ENCODE assay signal across 12 cellular contexts in genomic region chr15:52143862-52144261, GRCh38. TPM values are rescaled to one million over a fixed set of nuclear protein-coding genes. Genes with fewer than 3 reads are reported as not detected.
DNase-seq lines count a peak whose midpoint lies in the region; ATAC-seq, FAIRE-seq and TF ChIP-seq lines count a peak whose summit lies in the region.
"Had no signal": no experiment of that assay in that cellular context is flagged by ENCODE, and none has a peak within 500 bp of the region (broad histone marks: within the 10 kb centered on the region; RNA-seq: fewer than 3 reads in every experiment).

No MANE protein-coding gene starts in this region.

- no peaks in the 10 kb centered on the region for H3K27me3 Mint-ChIP-seq in activated CD8-positive, alpha-beta memory T cell treated with anti-CD3 and anti-CD28 coated beads, Interleukin-2, amount 10 ng/mL, durations not matched to agents 7 days and 5 days
- H3K27me3 Mint-ChIP-seq: naive thymus-derived CD8-positive, alpha-beta T cell had no signal

- H3K4me3 ChIP-seq in fibroblast of villous mesenchyme (ENCODE audit: low read depth, low read length), result no peak overlapping the region

- peak; percentile 37 for DNase-seq in activated CD8-positive, alpha-beta memory T cell treated with anti-CD3 and anti-CD28 coated beads, Interleukin-2, amount 50 U/mL, for 48 hours
- no peak for DNase-seq in activated CD8-positive, alpha-beta memory T cell treated with anti-CD3 and anti-CD28 coated beads, Interleukin-2, amount 10 ng/mL, durations not matched to agents 7 days and 5 days
- DNase-seq in T1000 (lab: John Stamatoyannopoulos, UW) (peak; percentile 88), fibroblast of villous mesenchyme (ENCODE audit: low read depth) (peak; percentile 88), urothelium cell line (ENCODE audit: low spot score) (peak; percentile 91), T-helper 2 cell (no peak), middle frontal gyrus (ENCODE audit: extremely low spot score, low spot score) (no peak), GM10248 (ENCODE audit: extremely low spot score) (no peak)
- DNase-seq: activated CD8-positive, alpha-beta memory T cell treated with anti-CD3 and anti-CD28 coated beads for 24 hours; naive thymus-derived CD8-positive, alpha-beta T cell; NCI-H446 treated with DMSO at 0.1 percent for 48 hours had no signal

- TF ChIP-seq CTCF in fibroblast of villous mesenchyme (IDR thresholded peaks at IDR 0.05; ENCODE audit: insufficient read depth, low read depth, low read length), result no peak
- TF ChIP-seq CTCF in GM10248 (IDR thresholded peaks at IDR 0.05; ENCODE audit: control extremely low read depth, extremely low read depth, low read depth, missing control alignments), result no peak

- CTCF ChIA-PET in activated CD8-positive, alpha-beta memory T cell treated with anti-CD3 and anti-CD28 coated beads, Interleukin-2, amount 10 ng/mL, durations not matched to agents 7 days and 5 days (lab: Charles Lee), result interaction anchor here (0.6 to 1.3 kb wide), 4 partner anchors 9 to 1507 kb away, joined by 3 to 4 read pairs (median 3); no protein-coding TSS in a partner anchor
- CTCF ChIA-PET in GM10248 (lab: Yijun Ruan, JAX), result interaction anchor here (1.3 to 1.7 kb wide), 2 partner anchors 9 to 10 kb away, joined by 4 to 7 read pairs; no protein-coding TSS in a partner anchor

- POLR2A ChIA-PET in GM10248 (lab: Yijun Ruan, JAX), result no interaction called here

- no peak overlapping the region for H3K27ac Mint-ChIP-seq in activated CD8-positive, alpha-beta memory T cell treated with anti-CD3 and anti-CD28 coated beads, Interleukin-2, amount 10 ng/mL, durations not matched to agents 7 days and 5 days

- H3K4me3 Mint-ChIP-seq in activated CD8-positive, alpha-beta memory T cell treated with anti-CD3 and anti-CD28 coated beads, Interleukin-2, amount 10 ng/mL, durations not matched to agents 7 days and 5 days, result no peak overlapping the region
- H3K4me3 Mint-ChIP-seq: naive thymus-derived CD8-positive, alpha-beta T cell had no signal

- FAIRE-seq in urothelium cell line (lab: Jason Lieb, UNC), result peak; percentile 59
- FAIRE-seq: A204.1 had no signal

- H3K4me1 Mint-ChIP-seq in activated CD8-positive, alpha-beta memory T cell treated with anti-CD3 and anti-CD28 coated beads, Interleukin-2, amount 10 ng/mL, durations not matched to agents 7 days and 5 days, result peaks cover 5% of the 10 kb centered on the region

- no peak for ATAC-seq in activated CD8-positive, alpha-beta memory T cell treated with anti-CD3 and anti-CD28 coated beads, Interleukin-2, amount 10 ng/mL, durations not matched to agents 7 days and 5 days
- ATAC-seq: naive thymus-derived CD8-positive, alpha-beta T cell had no signal

- peaks cover 21% of the 10 kb centered on the region for H3K36me3 Mint-ChIP-seq in activated CD8-positive, alpha-beta memory T cell treated with anti-CD3 and anti-CD28 coated beads, Interleukin-2, amount 10 ng/mL, durations not matched to agents 7 days and 5 days

- no peaks in the 10 kb centered on the region for H3K9me3 Mint-ChIP-seq in activated CD8-positive, alpha-beta memory T cell treated with anti-CD3 and anti-CD28 coated beads, Interleukin-2, amount 10 ng/mL, durations not matched to agents 7 days and 5 days (ENCODE audit: low read depth)
- H3K9me3 Mint-ChIP-seq: naive thymus-derived CD8-positive, alpha-beta T cell had no signal

RNA-seq across cellular contexts. Expression of gene BCL2L10, which starts 31.3 kb away (rescaled TPM):
- not detected for total RNA-seq in activated CD8-positive, alpha-beta memory T cell treated with anti-CD3 and anti-CD28 coated beads, Interleukin-2, amount 10 ng/mL, durations not matched to agents 7 days and 5 days
- total RNA-seq in fibroblast of villous mesenchyme, result 0.64 and 3.5 TPM in 2 replicates

RNA-seq across cellular contexts. Expression of gene GNB5, which starts 47.3 kb away (rescaled TPM):
- 10 to 100 TPM; 27.9 to 39.5 TPM for total RNA-seq in activated CD8-positive, alpha-beta memory T cell treated with anti-CD3 and anti-CD28 coated beads, Interleukin-2, amount 10 ng/mL, durations not matched to agents 7 days and 5 days
- 56.0 and 58.3 TPM in 2 replicates for total RNA-seq in fibroblast of villous mesenchyme

Comparison
In these comparisons a context has a peak if more than half of its experiments do, and no peak if none do; other contexts are left out.
1. DNase-seq: peak in activated CD8-positive, alpha-beta memory T cell treated with anti-CD3 and anti-CD28 coated beads, Interleukin-2, amount 50 U/mL, for 48 hours (single experiment), T1000 (single experiment), fibroblast of villous mesenchyme (single experiment) and urothelium cell line (single experiment); none in activated CD8-positive, alpha-beta memory T cell treated with anti-CD3 and anti-CD28 coated beads, Interleukin-2, amount 10 ng/mL, durations not matched to agents 7 days and 5 days (single experiment), T-helper 2 cell (0 of 5), middle frontal gyrus (single experiment) and GM10248 (single experiment).